Comparison of ENCODE assay signal across 8 cellular contexts in genomic region chr12:100138048-100138907, GRCh38. TPM values are rescaled to one million over a fixed set of nuclear protein-coding genes. Genes with fewer than 3 reads are reported as not detected.
DNase-seq lines count a peak whose midpoint lies in the region; ATAC-seq lines count a peak whose summit lies in the region.

No MANE protein-coding gene starts in this region.

- DNase-seq in ELR (ENCODE audit: low read depth), result peak; percentile 46
- DNase-seq in SK-N-DZ (ENCODE audit: low spot score), result peak; percentile 23
- peak; percentile 41 to 68 for DNase-seq in hippocampal formation (lab: John Stamatoyannopoulos, UW)
- no peak for DNase-seq in LoVo (ENCODE audit: low spot score)
- no peak for DNase-seq in NCI-H187 (lab: John Stamatoyannopoulos, UW)

- ATAC-seq in GM21825 (IDR thresholded peaks at IDR 0.05; ENCODE audit: unreplicated experiment) (peak; percentile 27), HG02981 (IDR thresholded peaks at IDR 0.05; ENCODE audit: unreplicated experiment) (no peak), GM19455 (IDR thresholded peaks at IDR 0.05; ENCODE audit: unreplicated experiment) (no peak)

RNA-seq across cellular contexts. Expression of gene BLTP3B, which starts 4.4 kb away (rescaled TPM):
- 14.0 and 19.6 TPM in 2 replicates for polyA plus RNA-seq in SK-N-DZ (2014; cell fraction: cytosol; rRNA removed)
- polyA plus RNA-seq in SK-N-DZ (2014; cell fraction: nucleus; rRNA removed), result 7.6 and 12.6 TPM in 2 replicates

Comparison
In these comparisons a context has a peak if more than half of its experiments do, and no peak if none do; other contexts are left out.
1. DNase-seq: peak in ELR (single experiment), SK-N-DZ (single experiment) and hippocampal formation (2 of 2); none in LoVo (single experiment) and NCI-H187 (0 of 2).